8 cellular contexts compared by ENCODE assay signal in the genomic region with DNA sequence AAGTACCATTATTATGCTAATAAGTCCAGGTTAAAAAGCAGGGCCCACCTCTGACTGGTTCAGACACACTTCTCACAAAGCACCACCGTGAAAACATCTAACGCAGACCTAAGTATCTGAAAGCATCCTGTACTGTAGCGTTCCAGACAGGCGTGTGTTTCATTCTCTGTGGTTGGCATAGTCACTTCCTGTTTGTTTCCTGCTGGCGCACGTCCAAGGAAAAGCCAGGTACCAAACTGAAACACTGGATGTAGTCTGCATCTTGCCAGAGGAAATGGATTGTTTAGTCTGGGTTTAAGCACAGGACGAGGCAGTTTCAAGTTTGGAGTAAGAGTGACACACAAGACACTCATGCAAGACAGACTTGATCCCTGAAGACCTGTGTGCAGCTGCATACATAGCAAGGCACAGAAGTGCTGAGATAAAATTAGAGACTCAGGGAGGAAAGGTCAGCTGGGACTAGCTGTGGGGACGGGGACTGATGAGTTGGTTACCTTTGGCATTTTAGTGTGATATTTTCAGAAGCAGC. TPM values are rescaled to one million over a fixed set of nuclear protein-coding genes. Genes with fewer than 3 reads are reported as not detected.
DNase-seq lines count a peak whose midpoint lies in the region; ATAC-seq, FAIRE-seq and TF ChIP-seq lines count a peak whose summit lies in the region.

No MANE protein-coding gene starts in this region.

- peak overlapping the region; percentile 25 for H3K4me3 Mint-ChIP-seq in activated CD8-positive, alpha-beta memory T cell treated with anti-CD3 and anti-CD28 coated beads, Interleukin-2, amount 10 ng/mL, durations not matched to agents 7 days and 5 days

- WGBS in small intestine, 3 donors, result 15 to 22% (median 18%) methylated on average over 8 of the region's 8 CpGs

- ATAC-seq in HG02938 (IDR thresholded peaks at IDR 0.05; ENCODE audit: unreplicated experiment), result peak; percentile 69
- peak; percentile 76 for ATAC-seq in activated CD8-positive, alpha-beta memory T cell treated with anti-CD3 and anti-CD28 coated beads, Interleukin-2, amount 10 ng/mL, durations not matched to agents 7 days and 5 days

- H3K27me3 Mint-ChIP-seq in activated CD8-positive, alpha-beta memory T cell treated with anti-CD3 and anti-CD28 coated beads, Interleukin-2, amount 10 ng/mL, durations not matched to agents 7 days and 5 days, result no peaks in the 10 kb centered on the region

- H3K4me3 ChIP-seq in fibroblast of mammary gland (ENCODE audit: control insufficient read depth, low read depth, low read length) (no peak overlapping the region), small intestine (ENCODE audit: low read depth in 1 of 2, low read length in 2 of 2) (no peak overlapping the region)

- DNase-seq in Daoy (ENCODE audit: low read depth), result peak; percentile 100
- peak; percentile 82 for DNase-seq in NCI-H69 (lab: John Stamatoyannopoulos, UW)
- peak; percentile 71 for DNase-seq in activated CD8-positive, alpha-beta memory T cell treated with anti-CD3 and anti-CD28 coated beads, Interleukin-2, amount 10 ng/mL, durations not matched to agents 7 days and 5 days
- peak; percentile 78 for DNase-seq in fibroblast of mammary gland (ENCODE audit: low read depth)
- peak; percentile 50 for DNase-seq in small intestine
- DNase-seq in NCI-H446 (lab: John Stamatoyannopoulos, UW), result no peak
- DNase-seq in AML-193 (lab: John Stamatoyannopoulos, UW), result no peak

- H3K36me3 Mint-ChIP-seq in activated CD8-positive, alpha-beta memory T cell treated with anti-CD3 and anti-CD28 coated beads, Interleukin-2, amount 10 ng/mL, durations not matched to agents 7 days and 5 days, result peaks cover 44% of the 10 kb centered on the region

- no peaks in the 10 kb centered on the region for H3K9me3 ChIP-seq in small intestine (ENCODE audit: control insufficient read depth, low read depth)

- CTCF ChIA-PET in activated CD8-positive, alpha-beta memory T cell treated with anti-CD3 and anti-CD28 coated beads, Interleukin-2, amount 10 ng/mL, durations not matched to agents 7 days and 5 days (lab: Charles Lee), result interaction anchor here (1.2 to 2.0 kb wide), 4 partner anchors 15 to 85 kb away, joined by 3 to 7 read pairs (median 4); no protein-coding TSS in a partner anchor

- peaks cover 0 to 2% of the 10 kb centered on the region in 2 donors for H3K36me3 ChIP-seq in small intestine (ENCODE audit: control insufficient read depth in 2 of 2, insufficient read depth in 2 of 2, low read length in 2 of 2)

- H3K27me3 ChIP-seq in small intestine (ENCODE audit: control insufficient read depth in 2 of 2, insufficient read depth in 2 of 2, low read length in 2 of 2), result no peaks in the 10 kb centered on the region

- H3K27ac Mint-ChIP-seq in activated CD8-positive, alpha-beta memory T cell treated with anti-CD3 and anti-CD28 coated beads, Interleukin-2, amount 10 ng/mL, durations not matched to agents 7 days and 5 days, result peak overlapping the region; percentile 56

- peaks cover 0 to 6% of the 10 kb centered on the region in 2 donors for H3K4me1 ChIP-seq in small intestine (ENCODE audit: control insufficient read depth in 2 of 2, insufficient read depth in 1 of 2, low read depth in 1 of 2, low read length in 1 of 2)

- H3K4me1 Mint-ChIP-seq in activated CD8-positive, alpha-beta memory T cell treated with anti-CD3 and anti-CD28 coated beads, Interleukin-2, amount 10 ng/mL, durations not matched to agents 7 days and 5 days, result peaks cover 28% of the 10 kb centered on the region

- peak overlapping the region in 1 of 2 donors; percentile 39 for H3K27ac ChIP-seq in small intestine (ENCODE audit: low read depth in 1 of 2, low read length in 1 of 2)

- no peak for TF ChIP-seq CTCF in fibroblast of mammary gland (conservative IDR thresholded peaks at IDR 0.05; ENCODE audit: control insufficient read depth, insufficient read depth, low read depth, low read length)

- FAIRE-seq in small intestine (lab: Jason Lieb, UNC), result no peak

- H3K9me3 Mint-ChIP-seq in activated CD8-positive, alpha-beta memory T cell treated with anti-CD3 and anti-CD28 coated beads, Interleukin-2, amount 10 ng/mL, durations not matched to agents 7 days and 5 days (ENCODE audit: low read depth), result no peaks in the 10 kb centered on the region

RNA-seq across cellular contexts. Expression of a gene that starts 23.3 kb away (rescaled TPM):
- total RNA-seq in Daoy (2014; rRNA removed; shearing (Covaris generic)), result 68.1 and 71.2 TPM in 2 replicates
- 10 to 100 TPM; 18.6 to 19.7 TPM for total RNA-seq in activated CD8-positive, alpha-beta memory T cell treated with anti-CD3 and anti-CD28 coated beads, Interleukin-2, amount 10 ng/mL, durations not matched to agents 7 days and 5 days
- polyA plus RNA-seq in small intestine, result 10 to 100 TPM; 10.4 to 15.4 (median 13.6) TPM

Comparison
In these comparisons a context has a peak if more than half of its experiments do, and no peak if none do; other contexts are left out.
1. DNase-seq: peak in Daoy (single experiment), NCI-H69 (single experiment), activated CD8-positive, alpha-beta memory T cell treated with anti-CD3 and anti-CD28 coated beads, Interleukin-2, amount 10 ng/mL, durations not matched to agents 7 days and 5 days (single experiment), fibroblast of mammary gland (single experiment) and small intestine (single experiment); none in NCI-H446 (0 of 2) and AML-193 (0 of 2).